8 cellular contexts compared by ENCODE assay signal in the genomic region with DNA sequence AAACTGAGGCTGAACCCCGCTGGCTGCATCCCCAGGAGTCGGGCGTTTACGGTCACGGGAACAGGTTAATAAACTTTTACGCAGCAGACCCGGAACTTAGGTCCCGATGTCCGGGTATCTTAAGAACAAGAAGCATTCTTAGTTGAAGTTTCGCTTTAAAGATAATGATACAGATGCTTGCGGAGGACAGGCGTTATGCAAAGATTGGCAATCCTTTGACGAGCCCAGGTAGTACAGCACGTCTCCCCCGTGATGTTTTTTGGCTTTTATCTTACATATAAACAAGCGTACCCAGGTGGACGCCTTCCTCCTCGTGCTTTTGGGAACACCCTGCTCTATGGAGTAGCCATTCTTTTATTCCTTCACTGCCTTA. TPM values are rescaled to one million over a fixed set of nuclear protein-coding genes. Genes with fewer than 3 reads are reported as not detected.
DNase-seq lines count a peak whose midpoint lies in the region; ATAC-seq and TF ChIP-seq lines count a peak whose summit lies in the region.

No MANE protein-coding gene starts in this region.

- peak overlapping the region; percentile 83 to 91 (median 87) for H3K4me3 Mint-ChIP-seq in CD4-positive, alpha-beta memory T cell

- TF ChIP-seq CTCF in neural cell (IDR thresholded peaks at IDR 0.05; ENCODE audit: poor library complexity, severe bottlenecking): no peak

- no peak for TF ChIP-seq EP300 in neural cell (conservative IDR thresholded peaks at IDR 0.05; ENCODE audit: poor library complexity, severe bottlenecking)

- peak in 2 of 5 donors; percentile 17 to 30 for DNase-seq in CD4-positive, alpha-beta memory T cell
- peak; percentile 36 to 62 for DNase-seq in NOMO-1 (lab: John Stamatoyannopoulos, UW; ENCODE audit: unreplicated experiment in 2 of 2)
- no peak for DNase-seq in SHP77 (lab: John Stamatoyannopoulos, UW)
- no peak for DNase-seq in A172 (ENCODE audit: low spot score)
- DNase-seq in Ammon's horn (ENCODE audit: low spot score): no peak

- H3K9me3 ChIP-seq in CD4-positive, alpha-beta memory T cell (ENCODE audit: control insufficient read depth in 1 of 2, low read length in 2 of 2): no peaks in the 10 kb centered on the region
- H3K9me3 ChIP-seq in ectodermal cell (ENCODE audit: control insufficient read depth, low read length) (peaks cover 5% of the 10 kb centered on the region), neural cell (ENCODE audit: low read length) (no peaks in the 10 kb centered on the region)

- no peak for TF ChIP-seq RAD21 in neural cell (conservative IDR thresholded peaks at IDR 0.05)

- H3K9me2 ChIP-seq in neural cell (ENCODE audit: insufficient read depth, low read length): no peaks in the 10 kb centered on the region

- H3K36me3 ChIP-seq in CD4-positive, alpha-beta memory T cell (ENCODE audit: insufficient read depth, low read length): no peaks in the 10 kb centered on the region
- H3K36me3 ChIP-seq in ectodermal cell (ENCODE audit: control insufficient read depth, insufficient read depth, low read length) (no peaks in the 10 kb centered on the region), neural cell (ENCODE audit: insufficient read depth, low read length) (no peaks in the 10 kb centered on the region)

- 91 to 92% methylated on average over 18 of the region's 18 CpGs for WGBS in ectodermal cell, 2 experiments

- H3K27ac ChIP-seq in CD4-positive, alpha-beta memory T cell (ENCODE audit: low read depth, low read length): peak overlapping the region; percentile 83
- H3K27ac ChIP-seq in ectodermal cell (ENCODE audit: insufficient read depth, low read depth, low read length, poor library complexity, severe bottlenecking): no peak overlapping the region
- peak overlapping the region; percentile 85 for H3K27ac ChIP-seq in neural cell (ENCODE audit: low read length)

- peaks cover 0 to 10% of the 10 kb centered on the region in 2 donors for H3K36me3 Mint-ChIP-seq in CD4-positive, alpha-beta memory T cell

- no peaks in the 10 kb centered on the region for H4K20me1 ChIP-seq in neural cell (ENCODE audit: insufficient read depth)

- no peaks in the 10 kb centered on the region for H3K27me3 Mint-ChIP-seq in CD4-positive, alpha-beta memory T cell

- H3K27me3 ChIP-seq in CD4-positive, alpha-beta memory T cell (ENCODE audit: insufficient read depth, low read length): no peaks in the 10 kb centered on the region
- H3K27me3 ChIP-seq in ectodermal cell (ENCODE audit: control insufficient read depth, insufficient read depth, low read length, poor library complexity, severe bottlenecking) (no peaks in the 10 kb centered on the region), neural cell (ENCODE audit: insufficient read depth, low read depth, low read length) (no peaks in the 10 kb centered on the region)

- H3F3A ChIP-seq in neural cell (ENCODE audit: insufficient read depth, low read length, poor library complexity, severe bottlenecking): no peaks in the 10 kb centered on the region

- intact Hi-C loops in CD4-positive, alpha-beta memory T cell (cut with micrococcal nuclease): no loop called here

- POLR2A ChIA-PET in CD4-positive, alpha-beta memory T cell (lab: Charles Lee; ENCODE audit: partially characterized antibody): interaction anchor here (0.6 to 4.1 kb wide), 10 partner anchors 11 to 264 kb away, joined by 3 to 34 read pairs (median 11); partner anchors contain the start of genes BRSK2 and DUSP8

- H2AFZ ChIP-seq in neural cell (ENCODE audit: low read depth, low read length): peak overlapping the region; percentile 70

- H3K9me3 Mint-ChIP-seq in CD4-positive, alpha-beta memory T cell: peaks cover 0 to 7% (median under 1%) of the 10 kb centered on the region in 8 donors

- ATAC-seq in GM18511 (IDR thresholded peaks at IDR 0.05; ENCODE audit: unreplicated experiment): no peak

- H3K79me2 ChIP-seq in neural cell (replicated peaks; ENCODE audit: insufficient read depth, low read length): peaks cover 24% of the 10 kb centered on the region

- CTCF ChIA-PET in CD4-positive, alpha-beta memory T cell (lab: Charles Lee; ENCODE audit: partially characterized antibody): interaction anchor here (1.8 kb wide), 1 partner anchor 265 kb away, joined by 5 read pairs; no protein-coding TSS in a partner anchor

- peak overlapping the region; percentile 75 for H3K9ac ChIP-seq in neural cell (ENCODE audit: low read length)

- H3K4me2 ChIP-seq in neural cell (ENCODE audit: low read length): peak overlapping the region; percentile 62

- H3K4me1 ChIP-seq in CD4-positive, alpha-beta memory T cell (ENCODE audit: insufficient read depth, low read length): peaks cover 45% of the 10 kb centered on the region
- H3K4me1 ChIP-seq in ectodermal cell (ENCODE audit: control insufficient read depth, insufficient read depth, low read length): no peaks in the 10 kb centered on the region

- peak overlapping the region; percentile 43 to 63 for H3K4me3 ChIP-seq in CD4-positive, alpha-beta memory T cell (ENCODE audit: low read length in 2 of 2)
- peak overlapping the region; percentile 81 for H3K4me3 ChIP-seq in ectodermal cell (ENCODE audit: insufficient read depth, low read depth, low read length)
- H3K4me3 ChIP-seq in neural cell (ENCODE audit: low read length): peak overlapping the region; percentile 91

- peak overlapping the region; percentile 63 to 98 (median 94) for H3K27ac Mint-ChIP-seq in CD4-positive, alpha-beta memory T cell

- peaks cover 17 to 49% (median 33%) of the 10 kb centered on the region in 4 donors for H3K4me1 Mint-ChIP-seq in CD4-positive, alpha-beta memory T cell

TF ChIP-seq in neural cell, 6 proteins besides CTCF, POLR2A, EP300 and RAD21:
- TF ChIP-seq EZH2 (IDR thresholded peaks at IDR 0.05; ENCODE audit: borderline replicate concordance, insufficient read depth, low read length, poor library complexity, severe bottlenecking) (no peak), TAF1 (IDR thresholded peaks at IDR 0.05; ENCODE audit: low read depth) (no peak)

RNA-seq across cellular contexts. Expression of gene TOLLIP, which starts 0.9 kb away (rescaled TPM):
- total RNA-seq in CD4-positive, alpha-beta memory T cell: 10 to 100 TPM; 49.3 to 51.4 TPM
- 10 to 100 TPM; 29.8 to 34.0 TPM for polyA plus RNA-seq in CD4-positive, alpha-beta memory T cell
- polyA plus RNA-seq in ectodermal cell (2013, experiment 1 of 4): 26.7 TPM
- 27.0 TPM for polyA plus RNA-seq in ectodermal cell (2013, experiment 2 of 4)
- polyA plus RNA-seq in ectodermal cell (2013, experiment 3 of 4): 18.4 TPM
- 18.5 TPM for polyA plus RNA-seq in ectodermal cell (2013, experiment 4 of 4)
- polyA plus RNA-seq in neural cell: 24.1 and 31.4 TPM in 2 replicates
- polyA minus RNA-seq in neural cell: 23.5 and 35.5 TPM in 2 replicates
- 24.4 and 26.6 TPM in 2 replicates for total RNA-seq in A172 (2014; rRNA removed; shearing (Covaris generic))

Comparison
In these comparisons a context has a peak if more than half of its experiments do, and no peak if none do; other contexts are left out.
1. DNase-seq: peak in NOMO-1 (2 of 2); none in SHP77 (0 of 2), A172 (single experiment) and Ammon's horn (single experiment).
2. Peak in every context shown above with its lines, with median percentiles within 50 percentile points of each other: H3K4me3 ChIP-seq.